Comparison of ENCODE assay signal across 8 cellular contexts in genomic region chrX:135596495-135596894, GRCh38.
DNase-seq lines count a peak whose midpoint lies in the region; ATAC-seq lines count a peak whose summit lies in the region.

No MANE protein-coding gene starts in this region.

- no peak overlapping the region for H3K4me3 ChIP-seq in SJCRH30

- no peak for ATAC-seq in GM18907 (IDR thresholded peaks at IDR 0.05; ENCODE audit: unreplicated experiment)

- no peak overlapping the region for H3K27ac ChIP-seq in SJCRH30

- peak; percentile 55 for DNase-seq in ELR (ENCODE audit: low read depth)
- peak; percentile 17 for DNase-seq in HT1080 (ENCODE audit: low read depth)
- DNase-seq in SJCRH30: peak; percentile 26 to 66
- peak; percentile 36 for DNase-seq in activated naive CD4-positive, alpha-beta T cell treated with anti-CD3 and anti-CD28 coated beads, Interleukin-2, amount 50 U/mL, for 16 hours
- DNase-seq in iPS-NIHi11 (ENCODE audit: low spot score): peak; percentile 52
- peak; percentile 13 for DNase-seq in stimulated activated CD8-positive, alpha-beta memory T cell treated with anti-CD3 and anti-CD28 coated beads, Interleukin-12 subunit alpha, Interleukin-12 subunit beta, amount 100 ng/mL, for 1 hour (ENCODE audit: low read depth)
- no peak for DNase-seq in T1000 (lab: John Stamatoyannopoulos, UW)

- H3K36me3 ChIP-seq in SJCRH30: no peaks in the 10 kb centered on the region

- no peaks in the 10 kb centered on the region for H3K27me3 ChIP-seq in SJCRH30

- no peaks in the 10 kb centered on the region for H3K4me1 ChIP-seq in SJCRH30

- H3K9me3 ChIP-seq in SJCRH30 (replicated peaks): no peaks in the 10 kb centered on the region
